17 cellular contexts compared by ENCODE assay signal in the genomic region with DNA sequence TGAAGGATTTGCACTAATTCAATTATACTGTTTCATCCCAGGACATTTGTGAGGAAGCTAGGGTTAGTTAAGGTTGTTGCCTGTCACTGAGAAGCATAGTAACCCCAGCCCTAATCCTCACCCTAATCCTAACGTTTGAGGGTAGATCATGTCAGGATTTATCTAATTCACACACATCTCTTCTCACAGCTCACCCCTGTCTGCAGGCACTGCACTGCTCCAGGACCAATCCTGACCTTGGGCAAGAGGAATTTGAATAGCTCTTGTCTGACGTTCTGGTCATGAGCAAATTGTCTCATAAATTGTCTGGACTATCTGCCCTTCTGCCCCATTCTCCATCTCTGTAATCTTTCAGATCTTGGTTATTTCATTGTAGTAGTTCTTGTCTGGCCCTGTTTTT. TPM values are rescaled to one million over a fixed set of nuclear protein-coding genes. Genes with fewer than 3 reads are reported as not detected.
DNase-seq lines count a peak whose midpoint lies in the region; ATAC-seq and TF ChIP-seq lines count a peak whose summit lies in the region.
"Had no signal": no experiment of that assay in that cellular context is flagged by ENCODE, and none has a peak within 500 bp of the region (broad histone marks: within the 10 kb centered on the region; RNA-seq: fewer than 3 reads in every experiment).

No MANE protein-coding gene starts in this region.

- peak; percentile 81 for DNase-seq in NCI-H82 (lab: John Stamatoyannopoulos, UW)
- DNase-seq in choroid plexus epithelial cell (ENCODE audit: low read depth), result peak; percentile 23
- DNase-seq in mesenchymal stem cell, result peak; percentile 10
- no peak for DNase-seq in vagina (ENCODE audit: extremely low spot score in 2 of 2)
- no peak for DNase-seq in uterus
- DNase-seq: Calu3; CD8-positive, alpha-beta T cell; DMS 273 treated with DMSO at 0.1 percent for 48 hours; DMS53; DND-41; EL; GM23248; HCEC 1CT had no signal

- H3K9me3 ChIP-seq in mesenchymal stem cell (ENCODE audit: control insufficient read depth, low read length) (no peaks in the 10 kb centered on the region), vagina (no peaks in the 10 kb centered on the region), uterus (no peaks in the 10 kb centered on the region)
- H3K9me3 ChIP-seq: BLaER1 treated with 17β-estradiol and CSF1 and Interleukin-3, amounts not matched to agents 10 nM and 100 nM had no signal

- H2BK15ac ChIP-seq in mesenchymal stem cell (ENCODE audit: low read depth, poor library complexity, severe bottlenecking), result no peak overlapping the region

- H2BK12ac ChIP-seq in mesenchymal stem cell (ENCODE audit: low read length in 2 of 2), result no peak overlapping the region

- H2AFZ ChIP-seq in mesenchymal stem cell (ENCODE audit: low read depth, low read length), result no peak overlapping the region
- H2AFZ ChIP-seq: GM23248 had no signal

- H3K27ac ChIP-seq in mesenchymal stem cell (ENCODE audit: low read length, poor library complexity, severe bottlenecking) (no peak overlapping the region), vagina (no peak overlapping the region), uterus (no peak overlapping the region)
- H3K27ac ChIP-seq: BLaER1 treated with 17β-estradiol and CSF1 and Interleukin-3, amounts not matched to agents 10 nM and 100 nM; GM23248 had no signal

- H3K79me1 ChIP-seq in mesenchymal stem cell (replicated peaks; ENCODE audit: low read length, poor library complexity, severe bottlenecking), result no peaks in the 10 kb centered on the region

- H3K4me1 ChIP-seq in mesenchymal stem cell (ENCODE audit: control insufficient read depth, insufficient read depth, low read depth, low read length) (no peaks in the 10 kb centered on the region), vagina (no peaks in the 10 kb centered on the region), uterus (no peaks in the 10 kb centered on the region)

- H3K4me3 ChIP-seq in choroid plexus epithelial cell (ENCODE audit: low read depth, low read length) (no peak overlapping the region), mesenchymal stem cell (ENCODE audit: insufficient read depth in 1 of 2, low read depth in 1 of 2, low read length in 2 of 2) (no peak overlapping the region), vagina (no peak overlapping the region), uterus (no peak overlapping the region)
- H3K4me3 ChIP-seq: BLaER1 treated with 17β-estradiol and CSF1 and Interleukin-3, amounts not matched to agents 10 nM and 100 nM; GM23248 had no signal

- TF ChIP-seq POLR2A in vagina (IDR thresholded peaks at IDR 0.05) (no peak), uterus (IDR thresholded peaks at IDR 0.05) (no peak)

- H3K14ac ChIP-seq in mesenchymal stem cell (ENCODE audit: low read length in 2 of 2), result no peak overlapping the region

- H4K8ac ChIP-seq in mesenchymal stem cell (ENCODE audit: low read length), result no peak overlapping the region

- H3K27me3 ChIP-seq in mesenchymal stem cell (ENCODE audit: control insufficient read depth in 1 of 2, insufficient read depth in 1 of 2, low read length in 2 of 2) (peaks cover 0 to 27% of the 10 kb centered on the region in 2 experiments), vagina (no peaks in the 10 kb centered on the region), uterus (no peaks in the 10 kb centered on the region)
- H3K27me3 ChIP-seq: BLaER1 treated with 17β-estradiol and CSF1 and Interleukin-3, amounts not matched to agents 10 nM and 100 nM had no signal

- H4K91ac ChIP-seq in mesenchymal stem cell (ENCODE audit: low read length), result no peak overlapping the region

- H3K18ac ChIP-seq in mesenchymal stem cell (ENCODE audit: low read depth in 1 of 2, low read length in 2 of 2), result no peak overlapping the region

- TF ChIP-seq CTCF in choroid plexus epithelial cell (conservative IDR thresholded peaks at IDR 0.05; ENCODE audit: low read depth, low read length) (no peak), vagina (IDR thresholded peaks at IDR 0.05) (no peak), uterus (IDR thresholded peaks at IDR 0.05) (no peak)

- no peak overlapping the region for H2AK5ac ChIP-seq in mesenchymal stem cell (ENCODE audit: low read length, severe bottlenecking)

- ATAC-seq in GM19395 (IDR thresholded peaks at IDR 0.05; ENCODE audit: unreplicated experiment), result no peak
- ATAC-seq: CD8-positive, alpha-beta T cell had no signal

- no peak overlapping the region for H3K4me2 ChIP-seq in mesenchymal stem cell (ENCODE audit: low read length, poor library complexity, severe bottlenecking)
- H3K4me2 ChIP-seq: BLaER1 treated with 17β-estradiol and CSF1 and Interleukin-3, amounts not matched to agents 10 nM and 100 nM had no signal

- H3K23ac ChIP-seq in mesenchymal stem cell (ENCODE audit: low read length in 2 of 2), result no peak overlapping the region

- H2BK5ac ChIP-seq in mesenchymal stem cell (ENCODE audit: low read depth, low read length, poor library complexity, severe bottlenecking), result no peak overlapping the region

- no peak overlapping the region for H3K9ac ChIP-seq in mesenchymal stem cell (ENCODE audit: low read length)
- H3K9ac ChIP-seq: BLaER1 treated with 17β-estradiol and CSF1 and Interleukin-3, amounts not matched to agents 10 nM and 100 nM; GM23248 had no signal

- no peak overlapping the region for H2BK120ac ChIP-seq in mesenchymal stem cell (ENCODE audit: low read depth, low read length)

- H3K36me3 ChIP-seq in mesenchymal stem cell (ENCODE audit: control insufficient read depth in 1 of 2, insufficient read depth in 2 of 2, low read depth in 1 of 2, low read length in 2 of 2) (peaks cover 0 to 4% of the 10 kb centered on the region in 2 experiments), vagina (no peaks in the 10 kb centered on the region), uterus (no peaks in the 10 kb centered on the region)
- H3K36me3 ChIP-seq: BLaER1 treated with 17β-estradiol and CSF1 and Interleukin-3, amounts not matched to agents 10 nM and 100 nM had no signal

- WGBS in mesenchymal stem cell, result 22% methylated on average over 2 of the region's 2 CpGs

- intact Hi-C loops in vagina (cut with DNase I), result no loop called here
- intact Hi-C loops in uterus (cut with DNase I; ENCODE audit: low total_unique reads), result no loop called here

- no peak overlapping the region for H3K4ac ChIP-seq in mesenchymal stem cell (ENCODE audit: low read depth in 1 of 2, low read length in 2 of 2)

RNA-seq across cellular contexts. Expression of gene CRHBP, which starts 18.6 kb away (rescaled TPM):
- polyA plus RNA-seq in mesenchymal stem cell (2013, experiment 1 of 2), result 0.21 TPM
- not detected for polyA plus RNA-seq in mesenchymal stem cell (2013, experiment 2 of 2)
- total RNA-seq in vagina, result 5.9 TPM
- total RNA-seq in uterus, result 1 to 10 TPM in 3 of 4 donors, not detected in 1; 1.3 to 8.1 (median 7.0) TPM
- total RNA-seq: A172; Calu3; CD8-positive, alpha-beta T cell; GM23248; HT-29 had no signal
- polyA plus RNA-seq: GM23248 had no signal

RNA-seq across cellular contexts. Expression of gene AGGF1, which starts 58.7 kb away (rescaled TPM):
- polyA plus RNA-seq in mesenchymal stem cell (2013, experiment 1 of 2), result 19.6 TPM
- 19.7 TPM for polyA plus RNA-seq in mesenchymal stem cell (2013, experiment 2 of 2)
- total RNA-seq in vagina, result 12.0 TPM
- 10 to 100 TPM; 10.6 to 44.7 (median 23.2) TPM for total RNA-seq in uterus

Comparison
In these comparisons a context has a peak if more than half of its experiments do, and no peak if none do; other contexts are left out.
1. DNase-seq: peak in NCI-H82 (single experiment), choroid plexus epithelial cell (single experiment) and mesenchymal stem cell (single experiment); none in vagina (0 of 2) and uterus (0 of 2).